In the genomic region with DNA sequence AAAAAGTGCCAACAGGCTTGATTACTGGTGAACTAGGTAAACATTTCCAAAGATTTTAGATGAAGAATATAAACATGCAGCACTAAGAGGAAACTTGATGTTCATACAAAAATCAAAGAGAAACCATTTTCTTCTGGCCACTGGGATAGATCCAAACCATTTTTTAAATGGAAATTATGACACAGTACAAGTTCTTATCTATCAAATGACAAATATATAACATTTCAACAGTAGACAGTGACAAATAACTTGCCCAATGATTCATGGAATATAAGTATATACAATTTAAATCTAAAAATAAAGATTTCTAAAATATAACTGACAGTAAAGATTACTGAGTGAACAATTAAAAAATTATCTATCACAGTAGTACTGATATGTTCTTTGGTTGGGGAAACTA, we compare ENCODE assay signal across 27 cellular contexts.
"Had no signal": no experiment of that assay in that cellular context is flagged by ENCODE, and none has a peak within 500 bp of the region (broad histone marks: within the 10 kb centered on the region; RNA-seq: fewer than 3 reads in every experiment).

No MANE protein-coding gene starts in this region.

- H3K36me3 ChIP-seq: uterus had no signal

- H3K9ac ChIP-seq: parathyroid adenoma had no signal

- DNase-seq: dermis blood vessel endothelial cell; effector memory CD4-positive, alpha-beta T cell; erythroblast; esophagus squamous epithelium; foreskin melanocyte; hypothalamus; immature natural killer cell; left lung; lower lobe of right lung; naive thymus-derived CD8-positive, alpha-beta T cell; stimulated activated CD4-positive, alpha-beta T cell treated with anti-CD3 and anti-CD28 coated beads, Interleukin-12 subunit alpha, Interleukin-12 subunit beta, amount 100 ng/mL, for 4 hours; stimulated activated CD4-positive, alpha-beta T cell treated with anti-CD3 and anti-CD28 coated beads, Interleukin-1b, Interleukin-23, amount 100 ng/mL, for 48 hours; stimulated activated CD4-positive, alpha-beta T cell treated with anti-CD3 and anti-CD28 coated beads, Interleukin-4, amount 100 ng/mL, for 1 hour; stimulated activated CD8-positive, alpha-beta memory T cell treated with anti-CD3 and anti-CD28 coated beads, Interleukin-4, amount 100 ng/mL, for 48 hours; stimulated activated naive CD4-positive, alpha-beta T cell; stimulated activated naive CD8-positive, alpha-beta T cell treated with anti-CD3 and anti-CD28 coated beads, Interleukin-15, amount 100 ng/mL, for 72 hours; transverse colon; upper lobe of right lung; uterus had no signal

- H3K9me3 ChIP-seq: esophagus squamous epithelium, left lung, lower lobe of right lung, neutrophil, suprapubic skin, transverse colon, upper lobe of right lung, uterus had no signal

- H3K27me3 ChIP-seq: esophagus squamous epithelium, left lung, neutrophil, suprapubic skin, transverse colon, upper lobe of right lung, uterus had no signal

- H3K4me1 ChIP-seq: esophagus squamous epithelium, left lung, lower lobe of right lung, parathyroid adenoma, suprapubic skin, transverse colon, upper lobe of right lung, uterus had no signal

- H3K27ac ChIP-seq: coronary artery, esophagus squamous epithelium, left lung, lower lobe of right lung, neutrophil, parathyroid adenoma, suprapubic skin, transverse colon, upper lobe of right lung, uterus had no signal

- ATAC-seq: left lung; lower lobe of right lung; naive thymus-derived CD8-positive, alpha-beta T cell; sciatic nerve; stimulated activated naive CD8-positive, alpha-beta T cell treated with anti-CD3 and anti-CD28 coated beads, Interleukin-15, amount 100 ng/mL, for 72 hours; upper lobe of right lung had no signal

- H3K4me3 ChIP-seq: coronary artery, esophagus squamous epithelium, left lung, lower lobe of right lung, smooth muscle cell, suprapubic skin, transverse colon, upper lobe of right lung, uterus had no signal

- H3K4me2 ChIP-seq: smooth muscle cell had no signal

- H3K79me2 ChIP-seq: parathyroid adenoma had no signal

- FAIRE-seq: endometrium, keratinocyte had no signal

- H2AFZ ChIP-seq: parathyroid adenoma had no signal
